Comparison of ENCODE assay signal across 8 cellular contexts in the genomic region with DNA sequence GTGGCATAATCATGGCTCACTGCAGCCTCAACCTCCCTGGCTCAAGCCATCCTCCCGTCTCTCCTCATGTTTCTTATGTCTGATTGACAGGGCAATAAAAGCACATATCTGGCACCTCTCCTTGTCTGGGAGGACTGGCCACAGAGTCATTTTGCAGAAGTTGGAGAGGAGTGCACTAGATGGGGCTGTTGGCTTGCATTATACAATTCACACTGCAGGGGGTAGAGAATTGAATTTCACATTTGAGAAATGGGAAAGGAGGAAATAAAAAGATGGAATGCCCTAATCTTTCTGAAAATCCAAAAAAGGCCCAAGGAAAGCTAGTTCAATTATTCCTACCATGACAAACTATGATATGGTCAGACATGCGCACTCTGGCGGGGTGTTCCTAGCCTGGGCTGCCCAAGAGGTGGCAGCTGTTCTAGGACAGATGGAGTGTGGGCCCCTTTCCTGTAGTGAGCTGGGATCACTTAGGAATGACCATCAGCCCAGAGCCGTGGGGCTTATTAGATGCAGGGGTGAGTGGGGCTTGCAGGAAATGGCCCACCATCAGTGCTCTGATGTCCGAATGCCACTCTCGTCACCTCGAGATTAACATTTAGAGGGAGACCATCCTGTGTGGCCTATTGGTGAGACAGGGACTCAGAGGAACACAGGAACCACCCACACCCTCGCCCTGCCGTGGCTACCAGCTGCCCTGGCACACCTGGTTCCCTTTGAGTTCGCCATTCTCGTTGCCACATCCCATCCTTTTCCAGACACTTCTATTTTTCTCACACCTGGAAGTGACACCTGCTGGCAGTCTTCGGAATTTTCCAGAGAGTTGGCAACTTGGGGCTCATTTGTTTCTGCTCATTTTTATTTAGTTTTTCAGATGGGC. TPM values are rescaled to one million over a fixed set of nuclear protein-coding genes. Genes with fewer than 3 reads are reported as not detected.
DNase-seq lines count a peak whose midpoint lies in the region; ATAC-seq and TF ChIP-seq lines count a peak whose summit lies in the region.

No MANE protein-coding gene starts in this region.

- H3K4me2 ChIP-seq in smooth muscle cell: no peak overlapping the region

- DNase-seq in GM10266 (ENCODE audit: extremely low spot score) (peak; percentile 32), SK-N-MC (ENCODE audit: low read depth, low spot score) (peak; percentile 3), glomerular endothelial cell (ENCODE audit: extremely low read depth, low read depth, low spot score) (peak; percentile 7), smooth muscle cell (lab: John Stamatoyannopoulos, UW; ENCODE audit: unreplicated experiment) (no peak), KG1 (lab: John Stamatoyannopoulos, UW) (no peak), activated gamma-delta T cell treated with Interleukin-2 at 50 U/mL for 16 hours (no peak)

- H3K9ac ChIP-seq in SK-N-MC (ENCODE audit: insufficient read length) (no peak overlapping the region), smooth muscle cell (ENCODE audit: low read depth) (no peak overlapping the region)

- no peak overlapping the region for H2AFZ ChIP-seq in smooth muscle cell (ENCODE audit: low read depth)

- H4K20me1 ChIP-seq in smooth muscle cell (ENCODE audit: low read depth): no peaks in the 10 kb centered on the region

- H3K4me3 ChIP-seq in SK-N-MC (no peak overlapping the region), smooth muscle cell (no peak overlapping the region)

- ATAC-seq in GM21381 (IDR thresholded peaks at IDR 0.05; ENCODE audit: unreplicated experiment): no peak

- no peaks in the 10 kb centered on the region for H3K36me3 ChIP-seq in SK-N-MC (ENCODE audit: insufficient read depth, low read length)
- no peaks in the 10 kb centered on the region for H3K36me3 ChIP-seq in smooth muscle cell (ENCODE audit: low read depth)

- no peaks in the 10 kb centered on the region for H3K27me3 ChIP-seq in smooth muscle cell (ENCODE audit: low read depth)

- no peaks in the 10 kb centered on the region for H3K9me3 ChIP-seq in SK-N-MC (ENCODE audit: low read depth, low read length)
- no peaks in the 10 kb centered on the region for H3K9me3 ChIP-seq in smooth muscle cell (replicated peaks; ENCODE audit: low read depth)

- H3K79me2 ChIP-seq in smooth muscle cell (ENCODE audit: low read depth): no peaks in the 10 kb centered on the region

- no peaks in the 10 kb centered on the region for H3K4me1 ChIP-seq in smooth muscle cell (ENCODE audit: low read depth)

- no peaks in the 10 kb centered on the region for H3F3A ChIP-seq in smooth muscle cell (ENCODE audit: low read depth)

- WGBS in smooth muscle cell (ENCODE audit: low lambda C conversion rate): 76% methylated on average over 12 of the region's 12 CpGs

- peak; percentile 60 for TF ChIP-seq CTCF in GM10266 (IDR thresholded peaks at IDR 0.05; ENCODE audit: control insufficient read depth, insufficient read depth, low read depth, missing control alignments)
- peak; percentile 61 for TF ChIP-seq CTCF in LNCAP (IDR thresholded peaks at IDR 0.05)
- TF ChIP-seq CTCF in smooth muscle cell (IDR thresholded peaks at IDR 0.05; ENCODE audit: borderline replicate concordance, insufficient read depth, poor library complexity, severe bottlenecking): peak; percentile 53

- H3K27ac ChIP-seq in SK-N-MC (no peak overlapping the region), smooth muscle cell (ENCODE audit: low read depth) (no peak overlapping the region)

RNA-seq across cellular contexts. Expression of gene ANKRD18A, which starts 21.8 kb away (rescaled TPM):
- total RNA-seq in glomerular endothelial cell (0.12 and 0.24 TPM in 2 replicates), smooth muscle cell (0.18 TPM in 1 of 2 replicates, not detected in the other)
- polyA plus RNA-seq in smooth muscle cell: 0.17 TPM in 1 of 2 replicates, not detected in the other

Comparison
In these comparisons a context has a peak if more than half of its experiments do, and no peak if none do; other contexts are left out.
1. DNase-seq: peak in GM10266 (single experiment), SK-N-MC (single experiment) and glomerular endothelial cell (single experiment); none in smooth muscle cell (single experiment), KG1 (single experiment) and activated gamma-delta T cell treated with Interleukin-2 at 50 U/mL for 16 hours (single experiment).
2. Peak in every context shown above with its lines, with median percentiles within 50 percentile points of each other: CTCF ChIP-seq.